1 cellular context compared by ENCODE assay signal in genomic region chrX:93591398-93591797, GRCh38.
TF ChIP-seq lines count a peak whose summit lies in the region.

No MANE protein-coding gene starts in this region.

TF ChIP-seq in neural cell, 6 proteins besides CTCF, POLR2A, EP300 and RAD21 (continued from another document):
- TF ChIP-seq REST (IDR thresholded peaks at IDR 0.05; ENCODE audit: borderline replicate concordance): no peak
- no peak for TF ChIP-seq SMC3 (conservative IDR thresholded peaks at IDR 0.05; ENCODE audit: poor library complexity)
- TF ChIP-seq POLR2AphosphoS5 (IDR thresholded peaks at IDR 0.05): no peak
